34 cellular contexts compared by ENCODE assay signal in genomic region chr7:156606135-156606534, GRCh38.
"Had no signal": no experiment of that assay in that cellular context is flagged by ENCODE, and none has a peak within 500 bp of the region (broad histone marks: within the 10 kb centered on the region; RNA-seq: fewer than 3 reads in every experiment).

No MANE protein-coding gene starts in this region.

- H3K27me3 ChIP-seq: MG63 had no signal

- H3K36me3 ChIP-seq: MG63 had no signal

- H3K4me2 ChIP-seq: KMS-11 had no signal

- H3K27ac ChIP-seq: KMS-11 had no signal

- H3K4me3 ChIP-seq: MG63 had no signal

- DNase-seq: Karpas-422, Kasumi-1, KG1, MG63, MM.1S, MV-4-11, NCI-H1048, NCI-H1092, NCI-H1092 treated with DMSO at 0.1 percent for 48 hours, NCI-H1105, NCI-H1417, NCI-H1417 treated with DMSO at 0.1 percent for 48 hours, NCI-H1436, NCI-H1436 treated with DMSO at 0.1 percent for 48 hours, NCI-H146, NCI-H1694, NCI-H1694 treated with DMSO at 0.1 percent for 48 hours, NCI-H187, NCI-H187 treated with DMSO at 0.1 percent for 48 hours, NCI-H1930, NCI-H2029, NCI-H2029 treated with DMSO at 0.1 percent for 48 hours, NCI-H2081, NCI-H2081 treated with DMSO at 0.1 percent for 48 hours, NCI-H2107, NCI-H2171, NCI-H2171 treated with DMSO at 0.1 percent for 48 hours, NCI-H2227 treated with DMSO at 0.1 percent for 48 hours, NCI-H226, NCI-H345, NCI-H446, NCI-H446 treated with DMSO at 0.1 percent for 48 hours, NCI-H510A had no signal

- H3K9me3 ChIP-seq: MG63 had no signal

- H3K9ac ChIP-seq: KMS-11 had no signal
